In the genomic region with DNA sequence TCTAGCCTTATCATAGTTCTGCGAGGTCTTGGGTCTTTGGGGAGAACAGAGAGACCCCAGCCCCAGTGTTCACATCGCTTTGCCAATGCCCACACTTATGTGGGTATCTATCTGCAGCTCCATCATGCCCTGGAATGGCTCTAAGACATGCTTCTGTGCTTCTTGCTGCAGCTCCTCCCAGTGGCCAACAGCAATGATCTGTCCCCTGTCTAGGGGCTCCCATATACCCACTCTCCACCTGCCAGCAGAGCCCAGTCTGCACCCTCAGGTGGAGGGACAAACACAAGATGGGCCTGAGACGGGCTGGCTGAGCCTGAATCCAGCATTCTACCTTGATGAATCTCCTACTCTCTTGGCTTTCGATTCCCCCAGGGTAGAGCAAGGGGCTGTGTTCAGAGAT, we compare ENCODE assay signal across 1 cellular context.
TF ChIP-seq lines count a peak whose summit lies in the region.

No MANE protein-coding gene starts in this region.

TF ChIP-seq in GM23338, 12 proteins besides CTCF, POLR2A, EP300 and RAD21 (continued from another document):
- TF ChIP-seq, protein P1, sequence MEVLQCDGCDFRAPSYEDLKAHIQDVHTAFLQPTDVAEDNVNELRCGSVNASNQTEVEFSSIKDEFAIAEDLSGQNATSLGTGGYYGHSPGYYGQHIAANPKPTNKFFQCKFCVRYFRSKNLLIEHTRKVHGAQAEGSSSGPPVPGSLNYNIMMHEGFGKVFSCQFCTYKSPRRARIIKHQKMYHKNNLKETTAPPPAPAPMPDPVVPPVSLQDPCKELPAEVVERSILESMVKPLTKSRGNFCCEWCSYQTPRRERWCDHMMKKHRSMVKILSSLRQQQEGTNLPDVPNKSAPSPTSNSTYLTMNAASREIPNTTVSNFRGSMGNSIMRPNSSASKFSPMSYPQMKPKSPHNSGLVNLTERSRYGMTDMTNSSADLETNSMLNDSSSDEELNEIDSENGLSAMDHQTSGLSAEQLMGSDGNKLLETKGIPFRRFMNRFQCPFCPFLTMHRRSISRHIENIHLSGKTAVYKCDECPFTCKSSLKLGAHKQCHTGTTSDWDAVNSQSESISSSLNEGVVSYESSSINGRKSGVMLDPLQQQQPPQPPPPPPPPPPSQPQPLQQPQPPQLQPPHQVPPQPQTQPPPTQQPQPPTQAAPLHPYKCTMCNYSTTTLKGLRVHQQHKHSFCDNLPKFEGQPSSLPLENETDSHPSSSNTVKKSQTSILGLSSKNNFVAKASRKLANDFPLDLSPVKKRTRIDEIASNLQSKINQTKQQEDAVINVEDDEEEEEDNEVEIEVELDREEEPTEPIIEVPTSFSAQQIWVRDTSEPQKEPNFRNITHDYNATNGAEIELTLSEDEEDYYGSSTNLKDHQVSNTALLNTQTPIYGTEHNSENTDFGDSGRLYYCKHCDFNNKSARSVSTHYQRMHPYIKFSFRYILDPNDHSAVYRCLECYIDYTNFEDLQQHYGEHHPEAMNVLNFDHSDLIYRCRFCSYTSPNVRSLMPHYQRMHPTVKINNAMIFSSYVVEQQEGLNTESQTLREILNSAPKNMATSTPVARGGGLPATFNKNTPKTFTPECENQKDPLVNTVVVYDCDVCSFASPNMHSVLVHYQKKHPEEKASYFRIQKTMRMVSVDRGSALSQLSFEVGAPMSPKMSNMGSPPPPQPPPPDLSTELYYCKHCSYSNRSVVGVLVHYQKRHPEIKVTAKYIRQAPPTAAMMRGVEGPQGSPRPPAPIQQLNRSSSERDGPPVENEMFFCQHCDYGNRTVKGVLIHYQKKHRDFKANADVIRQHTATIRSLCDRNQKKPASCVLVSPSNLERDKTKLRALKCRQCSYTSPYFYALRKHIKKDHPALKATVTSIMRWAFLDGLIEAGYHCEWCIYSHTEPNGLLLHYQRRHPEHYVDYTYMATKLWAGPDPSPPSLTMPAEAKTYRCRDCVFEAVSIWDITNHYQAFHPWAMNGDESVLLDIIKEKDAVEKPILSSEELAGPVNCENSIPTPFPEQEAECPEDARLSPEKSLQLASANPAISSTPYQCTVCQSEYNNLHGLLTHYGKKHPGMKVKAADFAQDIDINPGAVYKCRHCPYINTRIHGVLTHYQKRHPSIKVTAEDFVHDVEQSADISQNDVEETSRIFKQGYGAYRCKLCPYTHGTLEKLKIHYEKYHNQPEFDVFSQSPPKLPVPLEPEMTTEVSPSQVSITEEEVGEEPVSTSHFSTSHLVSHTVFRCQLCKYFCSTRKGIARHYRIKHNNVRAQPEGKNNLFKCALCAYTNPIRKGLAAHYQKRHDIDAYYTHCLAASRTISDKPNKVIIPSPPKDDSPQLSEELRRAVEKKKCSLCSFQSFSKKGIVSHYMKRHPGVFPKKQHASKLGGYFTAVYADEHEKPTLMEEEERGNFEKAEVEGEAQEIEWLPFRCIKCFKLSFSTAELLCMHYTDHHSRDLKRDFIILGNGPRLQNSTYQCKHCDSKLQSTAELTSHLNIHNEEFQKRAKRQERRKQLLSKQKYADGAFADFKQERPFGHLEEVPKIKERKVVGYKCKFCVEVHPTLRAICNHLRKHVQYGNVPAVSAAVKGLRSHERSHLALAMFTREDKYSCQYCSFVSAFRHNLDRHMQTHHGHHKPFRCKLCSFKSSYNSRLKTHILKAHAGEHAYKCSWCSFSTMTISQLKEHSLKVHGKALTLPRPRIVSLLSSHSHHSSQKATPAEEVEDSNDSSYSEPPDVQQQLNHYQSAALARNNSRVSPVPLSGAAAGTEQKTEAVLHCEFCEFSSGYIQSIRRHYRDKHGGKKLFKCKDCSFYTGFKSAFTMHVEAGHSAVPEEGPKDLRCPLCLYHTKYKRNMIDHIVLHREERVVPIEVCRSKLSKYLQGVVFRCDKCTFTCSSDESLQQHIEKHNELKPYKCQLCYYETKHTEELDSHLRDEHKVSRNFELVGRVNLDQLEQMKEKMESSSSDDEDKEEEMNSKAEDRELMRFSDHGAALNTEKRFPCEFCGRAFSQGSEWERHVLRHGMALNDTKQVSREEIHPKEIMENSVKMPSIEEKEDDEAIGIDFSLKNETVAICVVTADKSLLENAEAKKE (CRISPR knock-in tag; IDR thresholded peaks at IDR 0.05) = 0 out of 2 replicates have a peak, but pooled peaks have one; percentile 13
- no peak for TF ChIP-seq EZH2 (IDR thresholded peaks at IDR 0.05; ENCODE audit: low read depth, unreplicated experiment)
- no peak for TF ChIP-seq JUNB (IDR thresholded peaks at IDR 0.05; ENCODE audit: unreplicated experiment)
- no peak for TF ChIP-seq STAT1 (IDR thresholded peaks at IDR 0.05; ENCODE audit: unreplicated experiment)
